ENCODE assay signal across 8 cellular contexts in genomic region chr11:63973912-63974258, GRCh38. TPM values are rescaled to one million over a fixed set of nuclear protein-coding genes. Genes with fewer than 3 reads are reported as not detected.
A peak's percentile ranks its signal among the peaks of the same experiment; 100 is the strongest.
DNase-seq lines count a peak whose midpoint lies in the region; TF ChIP-seq lines count a peak whose summit lies in the region.
"Not testable (repeated sequence)": the region's sequence is repeated elsewhere in the genome, so short reads cannot be mapped to it uniquely, and the experiment has no call there.
"Had no signal": no experiment of that assay in that cellular context is flagged by ENCODE, and none has a peak within 500 bp of the region (broad histone marks: within the 10 kb centered on the region; RNA-seq: fewer than 3 reads in every experiment).

No MANE protein-coding gene starts in this region.

- whole genome bisulfite sequencing in smooth muscle cell (ENCODE audit: low lambda C conversion rate) = 71% methylated on average over 18 of the region's 18 CpGs

- H3K36me3 ChIP-seq in GM06990 (ENCODE audit: control insufficient read depth, insufficient read depth, low read length); adipocyte (ENCODE audit: control insufficient read depth, insufficient read depth, low read length, severe bottlenecking); smooth muscle cell (ENCODE audit: low read depth): not testable (repeated sequence)
- H3K36me3 ChIP-seq in OCI-LY3 (replicated peaks; ENCODE audit: low read depth, low read length) = peaks cover 12% of the 10 kb centered on the region

- not testable (repeated sequence) for H3K27me3 Mint-ChIP-seq in activated CD4-positive, alpha-beta T cell treated with anti-CD3 and anti-CD28 coated beads, Interleukin-2, amount 10 ng/mL, durations not matched to agents 24 days and 14 days; mesothelial cell of epicardium (ENCODE audit: low read depth)

- H3K4me2 ChIP-seq in OCI-LY3 (ENCODE audit: low read length) = peak overlapping the region; percentile 38
- H3K4me2 ChIP-seq in smooth muscle cell = peak overlapping the region; percentile 82

- H3K79me2 ChIP-seq in OCI-LY3 (ENCODE audit: low read length) (peaks cover 43% of the 10 kb centered on the region), smooth muscle cell (ENCODE audit: low read depth) (peaks cover 35% of the 10 kb centered on the region)

- H2AFZ ChIP-seq in OCI-LY3 (ENCODE audit: low read depth, low read length); smooth muscle cell (ENCODE audit: low read depth): not testable (repeated sequence)

- peaks cover 18% of the 10 kb centered on the region for H3K4me1 Mint-ChIP-seq in activated CD4-positive, alpha-beta T cell treated with anti-CD3 and anti-CD28 coated beads, Interleukin-2, amount 10 ng/mL, durations not matched to agents 24 days and 14 days
- H3K4me1 Mint-ChIP-seq in mesothelial cell of epicardium = peaks cover 22% of the 10 kb centered on the region

- not testable (repeated sequence) for H3K27ac ChIP-seq in OCI-LY3 (ENCODE audit: low read length); smooth muscle cell (ENCODE audit: low read depth)

- H3K9ac ChIP-seq in OCI-LY3 (ENCODE audit: low read length); adipocyte (ENCODE audit: low read length); smooth muscle cell (ENCODE audit: low read depth): not testable (repeated sequence)

- H3K9me3 Mint-ChIP-seq in activated CD4-positive, alpha-beta T cell treated with anti-CD3 and anti-CD28 coated beads, Interleukin-2, amount 10 ng/mL, durations not matched to agents 24 days and 14 days; mesothelial cell of epicardium: not testable (repeated sequence)

- H3K4me1 ChIP-seq in OCI-LY3 (ENCODE audit: low read length) (peaks cover 13% of the 10 kb centered on the region), adipocyte (ENCODE audit: control insufficient read depth, insufficient read depth, low read length) (peaks cover 17% of the 10 kb centered on the region), smooth muscle cell (ENCODE audit: low read depth) (peaks cover 13% of the 10 kb centered on the region)

- H3K36me3 Mint-ChIP-seq in activated CD4-positive, alpha-beta T cell treated with anti-CD3 and anti-CD28 coated beads, Interleukin-2, amount 10 ng/mL, durations not matched to agents 24 days and 14 days (ENCODE audit: low read depth) = peaks cover 19% of the 10 kb centered on the region
- not testable (repeated sequence) for H3K36me3 Mint-ChIP-seq in mesothelial cell of epicardium

- H3K9me3 ChIP-seq in OCI-LY3 (ENCODE audit: insufficient read depth, low read length); adipocyte (ENCODE audit: control insufficient read depth, low read length); smooth muscle cell (replicated peaks; ENCODE audit: low read depth): not testable (repeated sequence)

- H3K27me3 ChIP-seq in GM06990 (replicated peaks; ENCODE audit: control insufficient read depth, insufficient read depth, low read length); OCI-LY3 (ENCODE audit: low read depth, low read length); adipocyte (replicated peaks; ENCODE audit: control insufficient read depth, insufficient read depth, low read length); smooth muscle cell (ENCODE audit: low read depth): not testable (repeated sequence)

- H4K20me1 ChIP-seq in OCI-LY3 (ENCODE audit: insufficient read depth, low read length) = not testable (repeated sequence)
- peaks cover 19% of the 10 kb centered on the region for H4K20me1 ChIP-seq in smooth muscle cell (ENCODE audit: low read depth)

- H3K27ac Mint-ChIP-seq in activated CD4-positive, alpha-beta T cell treated with anti-CD3 and anti-CD28 coated beads, Interleukin-2, amount 10 ng/mL, durations not matched to agents 24 days and 14 days = peak overlapping the region; percentile 99
- peak overlapping the region; percentile 100 for H3K27ac Mint-ChIP-seq in mesothelial cell of epicardium

- H3K4me3 ChIP-seq in GM06990 (replicated peaks; ENCODE audit: low read depth, low read length) (peak overlapping the region; percentile 99), OCI-LY3 (ENCODE audit: low read length) (peak overlapping the region; percentile 82), adipocyte (ENCODE audit: low read length) (peak overlapping the region; percentile 54), epithelial cell of proximal tubule (ENCODE audit: low read depth, low read length) (peak overlapping the region; percentile 37), smooth muscle cell (peak overlapping the region; percentile 47)

- not testable (repeated sequence) for TF ChIP-seq CTCF in GM06990 (IDR thresholded peaks at IDR 0.05; ENCODE audit: insufficient read depth, low read length, poor library complexity, severe bottlenecking); OCI-LY3 (IDR thresholded peaks at IDR 0.05; ENCODE audit: low read depth, low read length); epithelial cell of proximal tubule (conservative IDR thresholded peaks at IDR 0.05; ENCODE audit: low read depth, low read length); mesothelial cell of epicardium (IDR thresholded peaks at IDR 0.05; ENCODE audit: unreplicated experiment); smooth muscle cell (IDR thresholded peaks at IDR 0.05; ENCODE audit: borderline replicate concordance, insufficient read depth, poor library complexity, severe bottlenecking)

- peak overlapping the region; percentile 100 for H3K4me3 Mint-ChIP-seq in activated CD4-positive, alpha-beta T cell treated with anti-CD3 and anti-CD28 coated beads, Interleukin-2, amount 10 ng/mL, durations not matched to agents 24 days and 14 days
- H3K4me3 Mint-ChIP-seq in mesothelial cell of epicardium = peak overlapping the region; percentile 100

- not testable (repeated sequence) for H3F3A ChIP-seq in smooth muscle cell (ENCODE audit: low read depth)

- not testable (repeated sequence) for DNase-seq in GM06990 (ENCODE audit: extremely low read depth, insufficient read length); activated CD4-positive, alpha-beta T cell treated with anti-CD3 and anti-CD28 coated beads, Interleukin-2, amount 10 ng/mL, durations not matched to agents 24 days and 14 days; adipocyte (ENCODE audit: low read depth); epithelial cell of proximal tubule (ENCODE audit: low read depth); mesothelial cell of epicardium (ENCODE audit: low spot score in 2 of 2, unreplicated experiment in 2 of 2); smooth muscle cell (lab: John Stamatoyannopoulos, UW; ENCODE audit: unreplicated experiment)

- intact Hi-C loops in activated CD4-positive, alpha-beta T cell treated with anti-CD3 and anti-CD28 coated beads, Interleukin-2, amount 10 ng/mL, durations not matched to agents 24 days and 14 days (cut with micrococcal nuclease) = loop anchor here (1.0 to 10.0 kb wide), 4 partner anchors 12 to 331 kb away; partner anchors contain the start of genes CATSPERZ, ESRRA, NAA40 and OTUB1

RNA-seq across cellular contexts. Expression of gene COX8A, which starts 0.5 kb away (rescaled TPM):
- total RNA-seq in activated CD4-positive, alpha-beta T cell treated with anti-CD3 and anti-CD28 coated beads, Interleukin-2, amount 10 ng/mL, durations not matched to agents 24 days and 14 days = 302 TPM in 2 replicates
- total RNA-seq in epithelial cell of proximal tubule (539 and 593 TPM in 2 replicates), mesothelial cell of epicardium (169 to 178 TPM (median 177 TPM) in 3 replicates), smooth muscle cell (432 and 551 TPM in 2 replicates)
- 534 and 549 TPM in 2 replicates for polyA plus RNA-seq in smooth muscle cell

RNA-seq across cellular contexts. Expression of gene OTUB1, which starts 12.4 kb away (rescaled TPM):
- total RNA-seq in activated CD4-positive, alpha-beta T cell treated with anti-CD3 and anti-CD28 coated beads, Interleukin-2, amount 10 ng/mL, durations not matched to agents 24 days and 14 days = 105 and 115 TPM in 2 replicates
- total RNA-seq in epithelial cell of proximal tubule = 109 and 204 TPM in 2 replicates
- 98.0 to 99.7 TPM (median 98.7 TPM) in 3 replicates for total RNA-seq in mesothelial cell of epicardium
- total RNA-seq in smooth muscle cell = 55.2 and 71.5 TPM in 2 replicates
- 155 and 164 TPM in 2 replicates for polyA plus RNA-seq in smooth muscle cell

RNA-seq across cellular contexts. Expression of gene NAA40, which starts 35.1 kb away (rescaled TPM):
- 26.1 and 26.9 TPM in 2 replicates for total RNA-seq in activated CD4-positive, alpha-beta T cell treated with anti-CD3 and anti-CD28 coated beads, Interleukin-2, amount 10 ng/mL, durations not matched to agents 24 days and 14 days
- total RNA-seq in epithelial cell of proximal tubule = 17.6 and 19.4 TPM in 2 replicates
- total RNA-seq in mesothelial cell of epicardium = 50.7 to 53.7 TPM (median 51.4 TPM) in 3 replicates
- total RNA-seq in smooth muscle cell = 11.3 and 16.5 TPM in 2 replicates
- 7.6 and 11.1 TPM in 2 replicates for polyA plus RNA-seq in smooth muscle cell

RNA-seq across cellular contexts. Expression of gene RCOR2, which starts 56.9 kb away (rescaled TPM):
- total RNA-seq in activated CD4-positive, alpha-beta T cell treated with anti-CD3 and anti-CD28 coated beads, Interleukin-2, amount 10 ng/mL, durations not matched to agents 24 days and 14 days = 0.26 and 0.28 TPM in 2 replicates
- 3.1 and 4.8 TPM in 2 replicates for total RNA-seq in epithelial cell of proximal tubule
- 28.6 to 33.7 TPM (median 30.6 TPM) in 3 replicates for total RNA-seq in mesothelial cell of epicardium
- 5.5 and 8.5 TPM in 2 replicates for total RNA-seq in smooth muscle cell
- polyA plus RNA-seq in smooth muscle cell = 8.3 and 8.7 TPM in 2 replicates
- total RNA-seq: vagina had no signal

Comparison
In these comparisons a context has a peak if more than half of its experiments do, and no peak if none do; other contexts are left out.
1. H3K4me3 ChIP-seq: peak in every context shown above with its lines; median percentile 99 in GM06990; 82 in OCI-LY3; 54 in adipocyte; 47 in smooth muscle cell; 37 in epithelial cell of proximal tubule.